ENCODE assay signal across 1 cellular context in the genomic region with DNA sequence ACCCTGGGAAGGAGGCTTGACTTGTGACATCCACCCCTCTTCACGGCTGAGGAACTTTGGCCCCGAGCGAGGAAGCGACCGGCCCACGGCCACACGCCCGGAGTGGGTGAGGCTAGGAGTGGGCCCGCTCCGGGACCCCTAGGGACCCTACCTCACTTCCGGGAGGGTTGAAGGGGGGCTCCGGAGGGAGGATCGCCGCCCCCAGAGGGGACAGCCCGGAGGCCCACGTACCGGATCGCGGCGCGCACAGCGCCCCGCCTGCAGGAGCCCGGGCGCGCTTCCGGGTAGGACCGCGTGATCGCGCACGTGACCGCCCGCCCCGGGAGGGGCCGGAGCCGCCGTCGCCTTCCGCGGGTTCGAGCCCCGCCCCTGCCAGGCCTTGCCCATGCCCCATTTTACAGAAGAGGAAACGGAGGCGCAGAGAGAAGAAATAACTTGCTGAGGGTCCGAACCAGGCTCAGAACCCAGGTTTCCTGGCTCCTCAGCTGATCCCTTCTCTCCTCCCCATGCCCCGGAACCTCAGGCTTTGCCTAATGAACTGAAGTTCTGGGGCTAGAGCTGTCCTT.
TF ChIP-seq lines count a peak whose summit lies in the region.

A gene (minus strand): TSS at position 280 of the 566 bp plus-strand sequence. CDS start 3,695 bp downstream, outside the sequence.

TF ChIP-seq in K562, 482 proteins besides CTCF, POLR2A, EP300 and RAD21 (continued from another document and continues in another):
- TF ChIP-seq, protein P1, sequence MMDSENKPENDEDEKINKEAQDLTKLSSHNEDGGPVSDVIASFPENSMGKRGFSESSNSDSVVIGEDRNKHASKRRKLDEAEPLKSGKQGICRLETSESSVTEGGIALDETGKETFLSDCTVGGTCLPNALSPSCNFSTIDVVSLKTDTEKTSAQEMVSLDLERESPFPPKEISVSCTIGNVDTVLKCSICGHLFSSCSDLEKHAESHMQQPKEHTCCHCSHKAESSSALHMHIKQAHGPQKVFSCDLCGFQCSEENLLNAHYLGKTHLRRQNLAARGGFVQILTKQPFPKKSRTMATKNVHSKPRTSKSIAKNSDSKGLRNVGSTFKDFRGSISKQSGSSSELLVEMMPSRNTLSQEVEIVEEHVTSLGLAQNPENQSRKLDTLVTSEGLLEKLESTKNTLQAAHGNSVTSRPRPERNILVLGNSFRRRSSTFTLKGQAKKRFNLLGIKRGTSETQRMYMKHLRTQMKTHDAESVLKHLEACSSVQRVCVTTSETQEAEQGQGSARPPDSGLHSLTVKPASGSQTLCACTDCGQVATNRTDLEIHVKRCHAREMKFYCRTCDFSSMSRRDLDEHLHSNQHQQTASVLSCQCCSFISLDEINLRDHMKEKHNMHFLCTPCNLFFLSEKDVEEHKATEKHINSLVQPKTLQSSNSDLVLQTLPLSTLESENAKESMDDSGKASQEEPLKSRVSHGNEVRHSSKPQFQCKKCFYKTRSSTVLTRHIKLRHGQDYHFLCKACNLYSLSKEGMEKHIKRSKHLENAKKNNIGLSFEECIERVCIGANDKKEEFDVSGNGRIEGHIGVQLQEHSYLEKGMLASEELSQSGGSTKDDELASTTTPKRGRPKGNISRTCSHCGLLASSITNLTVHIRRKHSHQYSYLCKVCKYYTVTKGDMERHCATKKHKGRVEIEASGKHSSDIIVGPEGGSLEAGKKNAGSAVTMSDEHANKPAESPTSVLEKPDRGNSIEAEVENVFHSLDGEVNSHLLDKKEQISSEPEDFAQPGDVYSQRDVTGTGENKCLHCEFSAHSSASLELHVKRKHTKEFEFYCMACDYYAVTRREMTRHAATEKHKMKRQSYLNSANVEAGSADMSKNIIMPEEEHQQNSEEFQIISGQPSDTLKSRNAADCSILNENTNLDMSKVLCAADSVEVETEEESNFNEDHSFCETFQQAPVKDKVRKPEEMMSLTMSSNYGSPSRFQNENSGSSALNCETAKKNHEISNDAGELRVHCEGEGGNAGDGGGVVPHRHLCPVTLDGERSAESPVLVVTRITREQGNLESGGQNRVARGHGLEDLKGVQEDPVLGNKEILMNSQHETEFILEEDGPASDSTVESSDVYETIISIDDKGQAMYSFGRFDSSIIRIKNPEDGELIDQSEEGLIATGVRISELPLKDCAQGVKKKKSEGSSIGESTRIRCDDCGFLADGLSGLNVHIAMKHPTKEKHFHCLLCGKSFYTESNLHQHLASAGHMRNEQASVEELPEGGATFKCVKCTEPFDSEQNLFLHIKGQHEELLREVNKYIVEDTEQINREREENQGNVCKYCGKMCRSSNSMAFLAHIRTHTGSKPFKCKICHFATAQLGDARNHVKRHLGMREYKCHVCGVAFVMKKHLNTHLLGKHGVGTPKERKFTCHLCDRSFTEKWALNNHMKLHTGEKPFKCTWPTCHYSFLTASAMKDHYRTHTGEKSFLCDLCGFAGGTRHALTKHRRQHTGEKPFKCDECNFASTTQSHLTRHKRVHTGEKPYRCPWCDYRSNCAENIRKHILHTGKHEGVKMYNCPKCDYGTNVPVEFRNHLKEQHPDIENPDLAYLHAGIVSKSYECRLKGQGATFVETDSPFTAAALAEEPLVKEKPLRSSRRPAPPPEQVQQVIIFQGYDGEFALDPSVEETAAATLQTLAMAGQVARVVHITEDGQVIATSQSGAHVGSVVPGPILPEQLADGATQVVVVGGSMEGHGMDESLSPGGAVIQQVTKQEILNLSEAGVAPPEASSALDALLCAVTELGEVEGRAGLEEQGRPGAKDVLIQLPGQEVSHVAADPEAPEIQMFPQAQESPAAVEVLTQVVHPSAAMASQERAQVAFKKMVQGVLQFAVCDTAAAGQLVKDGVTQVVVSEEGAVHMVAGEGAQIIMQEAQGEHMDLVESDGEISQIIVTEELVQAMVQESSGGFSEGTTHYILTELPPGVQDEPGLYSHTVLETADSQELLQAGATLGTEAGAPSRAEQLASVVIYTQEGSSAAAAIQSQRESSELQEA (IDR thresholded peaks at IDR 0.05; ENCODE audit: low read depth): no peak
- TF ChIP-seq ZNF444 (CRISPR knock-in tag; IDR thresholded peaks at IDR 0.05): no peak
- TF ChIP-seq, protein P2, sequence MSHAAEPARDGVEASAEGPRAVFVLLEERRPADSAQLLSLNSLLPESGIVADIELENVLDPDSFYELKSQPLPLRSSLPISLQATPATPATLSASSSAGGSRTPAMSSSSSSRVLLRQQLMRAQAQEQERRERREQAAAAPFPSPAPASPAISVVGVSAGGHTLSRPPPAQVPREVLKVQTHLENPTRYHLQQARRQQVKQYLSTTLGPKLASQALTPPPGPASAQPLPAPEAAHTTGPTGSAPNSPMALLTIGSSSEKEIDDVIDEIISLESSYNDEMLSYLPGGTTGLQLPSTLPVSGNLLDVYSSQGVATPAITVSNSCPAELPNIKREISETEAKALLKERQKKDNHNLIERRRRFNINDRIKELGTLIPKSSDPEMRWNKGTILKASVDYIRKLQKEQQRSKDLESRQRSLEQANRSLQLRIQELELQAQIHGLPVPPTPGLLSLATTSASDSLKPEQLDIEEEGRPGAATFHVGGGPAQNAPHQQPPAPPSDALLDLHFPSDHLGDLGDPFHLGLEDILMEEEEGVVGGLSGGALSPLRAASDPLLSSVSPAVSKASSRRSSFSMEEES (CRISPR knock-in tag; IDR thresholded peaks at IDR 0.05): peak; percentile 97
- peak; percentile 90 to 97 for TF ChIP-seq MAZ (CRISPR knock-in tag; conservative IDR thresholded peaks at IDR 0.05 in 1 of 2, IDR thresholded peaks at IDR 0.05 in 1 of 2)
- TF ChIP-seq, protein P3, sequence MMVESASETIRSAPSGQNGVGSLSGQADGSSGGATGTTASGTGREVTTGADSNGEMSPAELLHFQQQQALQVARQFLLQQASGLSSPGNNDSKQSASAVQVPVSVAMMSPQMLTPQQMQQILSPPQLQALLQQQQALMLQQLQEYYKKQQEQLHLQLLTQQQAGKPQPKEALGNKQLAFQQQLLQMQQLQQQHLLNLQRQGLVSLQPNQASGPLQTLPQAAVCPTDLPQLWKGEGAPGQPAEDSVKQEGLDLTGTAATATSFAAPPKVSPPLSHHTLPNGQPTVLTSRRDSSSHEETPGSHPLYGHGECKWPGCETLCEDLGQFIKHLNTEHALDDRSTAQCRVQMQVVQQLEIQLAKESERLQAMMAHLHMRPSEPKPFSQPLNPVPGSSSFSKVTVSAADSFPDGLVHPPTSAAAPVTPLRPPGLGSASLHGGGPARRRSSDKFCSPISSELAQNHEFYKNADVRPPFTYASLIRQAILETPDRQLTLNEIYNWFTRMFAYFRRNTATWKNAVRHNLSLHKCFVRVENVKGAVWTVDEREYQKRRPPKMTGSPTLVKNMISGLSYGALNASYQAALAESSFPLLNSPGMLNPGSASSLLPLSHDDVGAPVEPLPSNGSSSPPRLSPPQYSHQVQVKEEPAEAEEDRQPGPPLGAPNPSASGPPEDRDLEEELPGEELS (CRISPR knock-in tag; IDR thresholded peaks at IDR 0.05; ENCODE audit: borderline replicate concordance): no peak
- no peak for TF ChIP-seq ZKSCAN3 (CRISPR knock-in tag; IDR thresholded peaks at IDR 0.05)
- TF ChIP-seq ZSCAN32 (CRISPR knock-in tag; IDR thresholded peaks at IDR 0.05): no peak
- TF ChIP-seq, protein P4, sequence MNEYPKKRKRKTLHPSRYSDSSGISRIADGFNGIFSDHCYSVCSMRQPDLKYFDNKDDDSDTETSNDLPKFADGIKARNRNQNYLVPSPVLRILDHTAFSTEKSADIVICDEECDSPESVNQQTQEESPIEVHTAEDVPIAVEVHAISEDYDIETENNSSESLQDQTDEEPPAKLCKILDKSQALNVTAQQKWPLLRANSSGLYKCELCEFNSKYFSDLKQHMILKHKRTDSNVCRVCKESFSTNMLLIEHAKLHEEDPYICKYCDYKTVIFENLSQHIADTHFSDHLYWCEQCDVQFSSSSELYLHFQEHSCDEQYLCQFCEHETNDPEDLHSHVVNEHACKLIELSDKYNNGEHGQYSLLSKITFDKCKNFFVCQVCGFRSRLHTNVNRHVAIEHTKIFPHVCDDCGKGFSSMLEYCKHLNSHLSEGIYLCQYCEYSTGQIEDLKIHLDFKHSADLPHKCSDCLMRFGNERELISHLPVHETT (CRISPR knock-in tag; conservative IDR thresholded peaks at IDR 0.05 in 1 of 2, IDR thresholded peaks at IDR 0.05 in 1 of 2): no peak; a peak in 1 of 4 replicates
- TF ChIP-seq SMAD4 (CRISPR knock-in tag; conservative IDR thresholded peaks at IDR 0.05): peak; percentile 27; the same call in 1 of the 2 replicates
- 0 out of 2 replicates have a peak, but pooled peaks have one; percentile 30 for TF ChIP-seq BRD4 (IDR thresholded peaks at IDR 0.05)
- no peak for TF ChIP-seq MCM2 (IDR thresholded peaks at IDR 0.05; ENCODE audit: low read depth)
- TF ChIP-seq, protein P5, sequence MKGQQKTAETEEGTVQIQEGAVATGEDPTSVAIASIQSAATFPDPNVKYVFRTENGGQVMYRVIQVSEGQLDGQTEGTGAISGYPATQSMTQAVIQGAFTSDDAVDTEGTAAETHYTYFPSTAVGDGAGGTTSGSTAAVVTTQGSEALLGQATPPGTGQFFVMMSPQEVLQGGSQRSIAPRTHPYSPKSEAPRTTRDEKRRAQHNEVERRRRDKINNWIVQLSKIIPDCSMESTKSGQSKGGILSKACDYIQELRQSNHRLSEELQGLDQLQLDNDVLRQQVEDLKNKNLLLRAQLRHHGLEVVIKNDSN (CRISPR knock-in tag; IDR thresholded peaks at IDR 0.05): peak; percentile 96
- no peak for TF ChIP-seq ZNF696 (CRISPR knock-in tag; conservative IDR thresholded peaks at IDR 0.05)
- TF ChIP-seq SMC3 (conservative IDR thresholded peaks at IDR 0.05; ENCODE audit: insufficient read depth, low read depth, low read length): no peak
- no peak for TF ChIP-seq FOXJ2 (tag; IDR thresholded peaks at IDR 0.05)
- TF ChIP-seq HMGN3 (IDR thresholded peaks at IDR 0.05; ENCODE audit: borderline replicate concordance, extremely low read depth, insufficient read length, low read depth, low read length): peak; percentile 61
- no peak for TF ChIP-seq ZNF232 (CRISPR knock-in tag; IDR thresholded peaks at IDR 0.05)
- no peak for TF ChIP-seq ZNF184 (CRISPR knock-in tag; IDR thresholded peaks at IDR 0.05)
- TF ChIP-seq NRF1 (conservative IDR thresholded peaks at IDR 0.05 in 1 of 2, IDR thresholded peaks at IDR 0.05 in 1 of 2): peak in 1 of 2 experiments; percentile 9; a peak in 2 of 4 replicates
- TF ChIP-seq, protein P6, sequence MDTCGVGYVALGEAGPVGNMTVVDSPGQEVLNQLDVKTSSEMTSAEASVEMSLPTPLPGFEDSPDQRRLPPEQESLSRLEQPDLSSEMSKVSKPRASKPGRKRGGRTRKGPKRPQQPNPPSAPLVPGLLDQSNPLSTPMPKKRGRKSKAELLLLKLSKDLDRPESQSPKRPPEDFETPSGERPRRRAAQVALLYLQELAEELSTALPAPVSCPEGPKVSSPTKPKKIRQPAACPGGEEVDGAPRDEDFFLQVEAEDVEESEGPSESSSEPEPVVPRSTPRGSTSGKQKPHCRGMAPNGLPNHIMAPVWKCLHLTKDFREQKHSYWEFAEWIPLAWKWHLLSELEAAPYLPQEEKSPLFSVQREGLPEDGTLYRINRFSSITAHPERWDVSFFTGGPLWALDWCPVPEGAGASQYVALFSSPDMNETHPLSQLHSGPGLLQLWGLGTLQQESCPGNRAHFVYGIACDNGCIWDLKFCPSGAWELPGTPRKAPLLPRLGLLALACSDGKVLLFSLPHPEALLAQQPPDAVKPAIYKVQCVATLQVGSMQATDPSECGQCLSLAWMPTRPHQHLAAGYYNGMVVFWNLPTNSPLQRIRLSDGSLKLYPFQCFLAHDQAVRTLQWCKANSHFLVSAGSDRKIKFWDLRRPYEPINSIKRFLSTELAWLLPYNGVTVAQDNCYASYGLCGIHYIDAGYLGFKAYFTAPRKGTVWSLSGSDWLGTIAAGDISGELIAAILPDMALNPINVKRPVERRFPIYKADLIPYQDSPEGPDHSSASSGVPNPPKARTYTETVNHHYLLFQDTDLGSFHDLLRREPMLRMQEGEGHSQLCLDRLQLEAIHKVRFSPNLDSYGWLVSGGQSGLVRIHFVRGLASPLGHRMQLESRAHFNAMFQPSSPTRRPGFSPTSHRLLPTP (IDR thresholded peaks at IDR 0.05; ENCODE audit: borderline replicate concordance, extremely low read depth, insufficient read length): peak; percentile 93
- TF ChIP-seq EZH2 (IDR thresholded peaks at IDR 0.05; ENCODE audit: borderline replicate concordance, low read depth, low read length): no peak
- peak; percentile 82 for TF ChIP-seq RBBP5 (IDR thresholded peaks at IDR 0.05; ENCODE audit: borderline replicate concordance, insufficient read depth, low read length, poor library complexity, severe bottlenecking)
- TF ChIP-seq EWSR1 (IDR thresholded peaks at IDR 0.05; ENCODE audit: borderline replicate concordance, low read depth, partially characterized antibody): no peak
- peak in 1 of 2 experiments; percentile 36; a peak in 1 of 4 replicates for TF ChIP-seq NONO (IDR thresholded peaks at IDR 0.05; ENCODE audit: low read depth in 2 of 2, low read length in 1 of 2)
- 0 out of 2 replicates have a peak, but pooled peaks have one; percentile 28 for TF ChIP-seq PTBP1 (IDR thresholded peaks at IDR 0.05; ENCODE audit: low read depth, low read length)
- peak in 1 of 2 experiments; percentile 72; a peak in 1 of 3 replicates for TF ChIP-seq CBX3 (IDR thresholded peaks at IDR 0.05; ENCODE audit: borderline replicate concordance in 1 of 2, low read length in 2 of 2)
- TF ChIP-seq, protein P7, sequence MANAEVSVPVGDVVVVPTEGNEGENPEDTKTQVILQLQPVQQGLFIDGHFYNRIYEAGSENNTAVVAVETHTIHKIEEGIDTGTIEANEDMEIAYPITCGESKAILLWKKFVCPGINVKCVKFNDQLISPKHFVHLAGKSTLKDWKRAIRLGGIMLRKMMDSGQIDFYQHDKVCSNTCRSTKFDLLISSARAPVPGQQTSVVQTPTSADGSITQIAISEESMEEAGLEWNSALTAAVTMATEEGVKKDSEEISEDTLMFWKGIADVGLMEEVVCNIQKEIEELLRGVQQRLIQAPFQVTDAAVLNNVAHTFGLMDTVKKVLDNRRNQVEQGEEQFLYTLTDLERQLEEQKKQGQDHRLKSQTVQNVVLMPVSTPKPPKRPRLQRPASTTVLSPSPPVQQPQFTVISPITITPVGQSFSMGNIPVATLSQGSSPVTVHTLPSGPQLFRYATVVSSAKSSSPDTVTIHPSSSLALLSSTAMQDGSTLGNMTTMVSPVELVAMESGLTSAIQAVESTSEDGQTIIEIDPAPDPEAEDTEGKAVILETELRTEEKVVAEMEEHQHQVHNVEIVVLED (CRISPR knock-in tag; IDR thresholded peaks at IDR 0.05): peak; percentile 40; the same call in 1 of the 2 replicates
- no peak for TF ChIP-seq RNF2 (IDR thresholded peaks at IDR 0.05)
- TF ChIP-seq, protein P8, sequence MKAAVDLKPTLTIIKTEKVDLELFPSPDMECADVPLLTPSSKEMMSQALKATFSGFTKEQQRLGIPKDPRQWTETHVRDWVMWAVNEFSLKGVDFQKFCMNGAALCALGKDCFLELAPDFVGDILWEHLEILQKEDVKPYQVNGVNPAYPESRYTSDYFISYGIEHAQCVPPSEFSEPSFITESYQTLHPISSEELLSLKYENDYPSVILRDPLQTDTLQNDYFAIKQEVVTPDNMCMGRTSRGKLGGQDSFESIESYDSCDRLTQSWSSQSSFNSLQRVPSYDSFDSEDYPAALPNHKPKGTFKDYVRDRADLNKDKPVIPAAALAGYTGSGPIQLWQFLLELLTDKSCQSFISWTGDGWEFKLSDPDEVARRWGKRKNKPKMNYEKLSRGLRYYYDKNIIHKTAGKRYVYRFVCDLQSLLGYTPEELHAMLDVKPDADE (conservative IDR thresholded peaks at IDR 0.05; ENCODE audit: control insufficient read depth, low read depth, low read length): peak; percentile 55; the same call in 1 of the 2 replicates
- TF ChIP-seq PCBP2 (IDR thresholded peaks at IDR 0.05; ENCODE audit: low read depth, low read length, poor library complexity, severe bottlenecking): no peak
- TF ChIP-seq PCBP1 (IDR thresholded peaks at IDR 0.05; ENCODE audit: low read depth, low read length, poor library complexity, severe bottlenecking): peak; percentile 80
- TF ChIP-seq HNRNPK (IDR thresholded peaks at IDR 0.05; ENCODE audit: low read depth, low read length, poor library complexity, severe bottlenecking): no peak
- no peak for TF ChIP-seq RBM25 (IDR thresholded peaks at IDR 0.05; ENCODE audit: low read depth, low read length, severe bottlenecking)
- TF ChIP-seq CHD4 (IDR thresholded peaks at IDR 0.05; ENCODE audit: insufficient read depth, insufficient replicate concordance, low read depth, low read length, poor library complexity, severe bottlenecking): peak; percentile 35
- no peak for TF ChIP-seq MXI1 (IDR thresholded peaks at IDR 0.05; ENCODE audit: low read depth, low read length)
